In the genomic region with DNA sequence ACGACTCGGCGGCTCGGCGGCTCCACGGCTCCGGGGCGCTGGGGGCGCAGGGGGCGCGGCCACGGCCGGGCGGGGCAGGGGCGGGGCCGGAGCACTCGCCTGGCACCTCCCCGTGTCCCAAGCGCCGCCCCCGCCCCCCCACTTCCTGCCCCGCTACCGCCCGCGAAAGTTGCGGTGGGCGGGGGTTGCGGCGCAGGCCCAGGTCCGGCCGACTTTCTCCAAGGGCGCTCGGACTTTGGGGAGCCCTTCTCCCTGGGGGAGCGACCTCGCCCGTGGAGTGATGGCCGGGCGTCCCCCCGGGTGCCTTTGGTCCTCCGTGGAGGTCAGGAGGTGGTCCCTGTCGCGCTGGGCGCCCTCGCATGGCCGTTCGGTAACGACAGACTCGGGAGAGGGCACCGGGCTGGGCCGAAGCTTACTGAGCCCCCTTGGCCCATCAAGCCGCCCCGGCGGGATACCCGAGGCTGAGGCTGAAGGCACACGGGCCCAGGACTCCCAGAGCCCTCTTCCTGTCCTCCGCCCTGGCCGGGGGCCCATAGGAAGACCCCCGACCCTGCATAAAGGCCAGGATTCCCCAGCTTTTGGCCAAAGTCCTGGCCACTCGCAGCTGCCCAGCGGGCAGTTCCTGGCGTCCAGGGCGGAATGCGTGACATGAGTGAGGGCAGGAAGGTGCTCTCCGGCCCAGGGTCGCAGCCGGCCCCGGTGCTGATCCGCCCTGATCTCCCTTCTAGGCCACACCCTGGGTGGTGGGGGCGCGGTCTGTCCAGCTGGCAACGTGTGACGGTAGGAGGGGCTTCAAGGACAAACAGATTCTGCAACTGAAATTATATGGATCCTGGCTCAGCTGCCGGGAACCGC, we compare ENCODE assay signal across 8 cellular contexts. TPM values are rescaled to one million over a fixed set of nuclear protein-coding genes. Genes with fewer than 3 reads are reported as not detected.
A peak's percentile ranks its signal among the peaks of the same experiment; 100 is the strongest.
DNase-seq lines count a peak whose midpoint lies in the region; ATAC-seq, FAIRE-seq and TF ChIP-seq lines count a peak whose summit lies in the region.

No MANE protein-coding gene starts in this region.

- TF ChIP-seq EP300 in A549 (IDR thresholded peaks at IDR 0.05) = no peak

- peaks cover 38% of the 10 kb centered on the region for H3K4me1 ChIP-seq in A549
- peaks cover 14 to 33% of the 10 kb centered on the region in 2 donors for H3K4me1 ChIP-seq in left lung

- no peak for FAIRE-seq in A549 (lab: Jason Lieb, UNC)

- no peaks in the 10 kb centered on the region for H3K9me3 ChIP-seq in A549
- H3K9me3 ChIP-seq in left lung = no peaks in the 10 kb centered on the region

- TF ChIP-seq POLR2A in A549 (IDR thresholded peaks at IDR 0.05; ENCODE audit: low read length) = peak; percentile 62

- DNase-seq in A549 (ENCODE audit: low read depth in 1 of 2, low spot score in 1 of 2) (peak; percentile 64 to 84), NCI-H446 (lab: John Stamatoyannopoulos, UW) (peak; percentile 13 to 73), choroid plexus epithelial cell (ENCODE audit: low read depth) (peak; percentile 87), left lung (peak; percentile 87 to 89)
- peak; percentile 61 to 68 for DNase-seq in activated CD4-positive, alpha-beta T cell treated with anti-CD3 and anti-CD28 coated beads for 24 hours (ENCODE audit: low read depth in 2 of 2)
- peak; percentile 72 for DNase-seq in stimulated activated CD4-positive, alpha-beta T cell treated with anti-CD3 and anti-CD28 coated beads, Interleukin-4, amount 100 ng/mL, for 24 hours

- H3K4me2 ChIP-seq in A549 = peak overlapping the region; percentile 99

- peaks cover 0 to 40% of the 10 kb centered on the region in 2 donors for H3K27me3 ChIP-seq in left lung

- H3K27ac ChIP-seq in A549 (peak overlapping the region; percentile 98 to 99), left lung (peak overlapping the region; percentile 89 to 90)

- WGBS in A549 (ENCODE audit: missing lambda C conversion rate) = 0% methylated on average over 11 of the region's 74 CpGs

- TF ChIP-seq RAD21 in A549 (conservative IDR thresholded peaks at IDR 0.05 in 1 of 2, IDR thresholded peaks at IDR 0.05 in 1 of 2) = peak in 1 of 2 experiments; percentile 46; a peak in 2 of 5 replicates

- CTCF ChIA-PET in A549 (lab: Yijun Ruan, JAX) = interaction anchor here (0.7 to 5.5 kb wide), 61 partner anchors 9 to 807 kb away, joined by 3 to 348 read pairs (median 6); a partner anchor contains a TSS

- H3K4me3 ChIP-seq in A549 = peak overlapping the region; percentile 98
- H3K4me3 ChIP-seq in choroid plexus epithelial cell (ENCODE audit: low read depth, low read length) = peak overlapping the region; percentile 79
- peak overlapping the region; percentile 45 to 64 for H3K4me3 ChIP-seq in left lung

- ATAC-seq in A549 (peak; percentile 53 to 82), GM18867 (IDR thresholded peaks at IDR 0.05; ENCODE audit: unreplicated experiment) (peak; percentile 47), HG03135 (IDR thresholded peaks at IDR 0.05; ENCODE audit: unreplicated experiment) (peak; percentile 42), left lung (peak; percentile 86)

- intact Hi-C loops in left lung (cut with DNase I) = loop anchor here in 1 of 2 donors (10.0 kb wide), 1 partner anchor 198 kb away; no protein-coding TSS in a partner anchor

- POLR2A ChIA-PET in A549 (lab: Yijun Ruan, JAX) = interaction anchor here (1.0 to 2.2 kb wide), 4 partner anchors 32 to 211 kb away, joined by 3 to 12 read pairs (median 7); a partner anchor contains a TSS

- TF ChIP-seq CTCF in A549 (IDR thresholded peaks at IDR 0.05) (peak; percentile 64; the same call in 2 of the 3 replicates), choroid plexus epithelial cell (conservative IDR thresholded peaks at IDR 0.05; ENCODE audit: low read depth, low read length) (peak; percentile 46), left lung (IDR thresholded peaks at IDR 0.05) (peak in 1 of 2 donors; percentile 11)

- no peaks in the 10 kb centered on the region for H3K36me3 ChIP-seq in left lung

TF ChIP-seq in A549, 52 proteins besides CTCF, POLR2A, EP300 and RAD21 (continues in another document):
- TF ChIP-seq MAZ (IDR thresholded peaks at IDR 0.05; ENCODE audit: borderline replicate concordance, low read depth, low read length) (no peak), JUN (IDR thresholded peaks at IDR 0.05) (peak in 1 of 2 experiments; percentile 53; a peak in 2 of 5 replicates), PHF8 (IDR thresholded peaks at IDR 0.05; ENCODE audit: borderline replicate concordance, low read depth) (peak; percentile 36; the same call in 1 of the 2 replicates), MYC (IDR thresholded peaks at IDR 0.05; ENCODE audit: borderline replicate concordance, low read length) (no peak), NPAS2 (CRISPR knock-in tag; IDR thresholded peaks at IDR 0.05; ENCODE audit: borderline replicate concordance) (no peak), KDM5A (IDR thresholded peaks at IDR 0.05) (no peak), CHD2 (IDR thresholded peaks at IDR 0.05; ENCODE audit: low read length, partially characterized antibody) (no peak), NFE2L2 (conservative IDR thresholded peaks at IDR 0.05; ENCODE audit: low read length) (no peak), CBX8 (IDR thresholded peaks at IDR 0.05) (no peak), CBX2 (IDR thresholded peaks at IDR 0.05; ENCODE audit: borderline replicate concordance, low read depth) (no peak), TFCP2L1 (CRISPR knock-in tag; IDR thresholded peaks at IDR 0.05) (no peak), ZC3H11A (IDR thresholded peaks at IDR 0.05) (no peak), MAFK (IDR thresholded peaks at IDR 0.05; ENCODE audit: partially characterized antibody) (no peak), SMC3 (IDR thresholded peaks at IDR 0.05) (peak; percentile 58; the same call in 2 of the 3 replicates), GATA3 (IDR thresholded peaks at IDR 0.05; ENCODE audit: borderline replicate concordance) (no peak), NR3C1 (IDR thresholded peaks at IDR 0.05) (no peak), FOSL2 (IDR thresholded peaks at IDR 0.05) (no peak), FOSL2 (CRISPR knock-in tag; IDR thresholded peaks at IDR 0.05) (no peak), ZSCAN20 (CRISPR knock-in tag; IDR thresholded peaks at IDR 0.05) (no peak), HOXB13 (CRISPR knock-in tag; IDR thresholded peaks at IDR 0.05; ENCODE audit: low read depth) (no peak), CEBPB (IDR thresholded peaks at IDR 0.05) (no peak)
- TF ChIP-seq, protein P1, sequence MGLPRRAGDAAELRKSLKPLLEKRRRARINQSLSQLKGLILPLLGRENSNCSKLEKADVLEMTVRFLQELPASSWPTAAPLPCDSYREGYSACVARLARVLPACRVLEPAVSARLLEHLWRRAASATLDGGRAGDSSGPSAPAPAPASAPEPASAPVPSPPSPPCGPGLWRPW (IDR thresholded peaks at IDR 0.05) = no peak
- TF ChIP-seq, protein P2, sequence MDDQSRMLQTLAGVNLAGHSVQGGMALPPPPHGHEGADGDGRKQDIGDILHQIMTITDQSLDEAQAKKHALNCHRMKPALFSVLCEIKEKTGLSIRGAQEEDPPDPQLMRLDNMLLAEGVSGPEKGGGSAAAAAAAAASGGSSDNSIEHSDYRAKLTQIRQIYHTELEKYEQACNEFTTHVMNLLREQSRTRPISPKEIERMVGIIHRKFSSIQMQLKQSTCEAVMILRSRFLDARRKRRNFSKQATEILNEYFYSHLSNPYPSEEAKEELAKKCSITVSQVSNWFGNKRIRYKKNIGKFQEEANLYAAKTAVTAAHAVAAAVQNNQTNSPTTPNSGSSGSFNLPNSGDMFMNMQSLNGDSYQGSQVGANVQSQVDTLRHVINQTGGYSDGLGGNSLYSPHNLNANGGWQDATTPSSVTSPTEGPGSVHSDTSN (IDR thresholded peaks at IDR 0.05) = no peak
- TF ChIP-seq, protein P3, sequence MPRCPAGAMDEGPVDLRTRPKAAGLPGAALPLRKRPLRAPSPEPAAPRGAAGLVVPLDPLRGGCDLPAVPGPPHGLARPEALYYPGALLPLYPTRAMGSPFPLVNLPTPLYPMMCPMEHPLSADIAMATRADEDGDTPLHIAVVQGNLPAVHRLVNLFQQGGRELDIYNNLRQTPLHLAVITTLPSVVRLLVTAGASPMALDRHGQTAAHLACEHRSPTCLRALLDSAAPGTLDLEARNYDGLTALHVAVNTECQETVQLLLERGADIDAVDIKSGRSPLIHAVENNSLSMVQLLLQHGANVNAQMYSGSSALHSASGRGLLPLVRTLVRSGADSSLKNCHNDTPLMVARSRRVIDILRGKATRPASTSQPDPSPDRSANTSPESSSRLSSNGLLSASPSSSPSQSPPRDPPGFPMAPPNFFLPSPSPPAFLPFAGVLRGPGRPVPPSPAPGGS (IDR thresholded peaks at IDR 0.05) = peak; percentile 18; the same call in 1 of the 3 replicates
- TF ChIP-seq, protein P4, sequence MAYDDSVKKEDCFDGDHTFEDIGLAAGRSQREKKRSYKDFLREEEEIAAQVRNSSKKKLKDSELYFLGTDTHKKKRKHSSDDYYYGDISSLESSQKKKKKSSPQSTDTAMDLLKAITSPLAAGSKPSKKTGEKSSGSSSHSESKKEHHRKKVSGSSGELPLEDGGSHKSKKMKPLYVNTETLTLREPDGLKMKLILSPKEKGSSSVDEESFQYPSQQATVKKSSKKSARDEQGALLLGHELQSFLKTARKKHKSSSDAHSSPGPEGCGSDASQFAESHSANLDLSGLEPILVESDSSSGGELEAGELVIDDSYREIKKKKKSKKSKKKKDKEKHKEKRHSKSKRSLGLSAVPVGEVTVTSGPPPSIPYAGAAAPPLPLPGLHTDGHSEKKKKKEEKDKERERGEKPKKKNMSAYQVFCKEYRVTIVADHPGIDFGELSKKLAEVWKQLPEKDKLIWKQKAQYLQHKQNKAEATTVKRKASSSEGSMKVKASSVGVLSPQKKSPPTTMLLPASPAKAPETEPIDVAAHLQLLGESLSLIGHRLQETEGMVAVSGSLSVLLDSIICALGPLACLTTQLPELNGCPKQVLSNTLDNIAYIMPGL (CRISPR knock-in tag; IDR thresholded peaks at IDR 0.05; ENCODE audit: borderline replicate concordance) = peak; percentile 82; the same call in 1 of the 2 replicates

RNA-seq across cellular contexts. Expression of a gene that starts 0.9 kb away (rescaled TPM):
- polyA plus RNA-seq in A549 (2011; rRNA removed) (9.8 and 11.5 TPM in 2 replicates), A549 (2017; fragmentation: RNase III; extraction: RNeasy Plus Mini Kit Qiagen cat#74134 plus additional on column Dnase treatment) (19.5 to 21.4 TPM (median 20.5 TPM) in 3 replicates)
- 13.7 and 16.4 TPM in 2 replicates for polyA plus RNA-seq in A549 (2012; cell fraction: cytosol; rRNA removed)
- 25.7 and 27.0 TPM in 2 replicates for polyA plus RNA-seq in A549 (2012; cell fraction: nucleus; rRNA removed)
- 18.5 and 19.8 TPM in 2 replicates for polyA minus RNA-seq in A549 (2011; rRNA and poly(A)+ RNA removed)
- 10 to 100 TPM; 25.3 to 26.2 TPM for total RNA-seq in left lung

RNA-seq across cellular contexts. Expression of a gene that starts 32.3 kb away (rescaled TPM):
- polyA plus RNA-seq in A549 (2011; rRNA removed) (10.4 and 12.2 TPM in 2 replicates), A549 (2017; fragmentation: RNase III; extraction: RNeasy Plus Mini Kit Qiagen cat#74134 plus additional on column Dnase treatment) (10.8 to 12.0 TPM (median 11.2 TPM) in 3 replicates)
- polyA plus RNA-seq in A549 (2012; cell fraction: cytosol; rRNA removed) = 9.3 and 12.6 TPM in 2 replicates
- 5.7 and 7.5 TPM in 2 replicates for polyA plus RNA-seq in A549 (2012; cell fraction: nucleus; rRNA removed)
- 7.4 and 8.6 TPM in 2 replicates for polyA minus RNA-seq in A549 (2011; rRNA and poly(A)+ RNA removed)
- 10 to 100 TPM; 15.8 to 17.6 TPM for total RNA-seq in left lung

Comparison
In these comparisons a context has a peak if more than half of its experiments do, and no peak if none do; other contexts are left out.
1. Peak in every context shown above with its lines: DNase-seq, ATAC-seq, H3K4me3 ChIP-seq and H3K27ac ChIP-seq.